In genomic region chr21:44211978-44212377, GRCh38 we compare ENCODE assay signal across 8 cellular contexts. TPM values are rescaled to one million over a fixed set of nuclear protein-coding genes. Genes with fewer than 3 reads are reported as not detected.
"Had no signal": no experiment of that assay in that cellular context is flagged by ENCODE, and none has a peak within 500 bp of the region (broad histone marks: within the 10 kb centered on the region; RNA-seq: fewer than 3 reads in every experiment).

No MANE protein-coding gene starts in this region.

RNA-seq across cellular contexts. Expression of gene ICOSLG, which starts 28.8 kb away (rescaled TPM):
- total RNA-seq: SJCRH30 had no signal

RNA-seq across cellular contexts. Expression of gene DNMT3L, which starts 49.7 kb away (rescaled TPM):
- total RNA-seq: LHCN-M2, MCF 10A, NCI-H460, OCI-LY7, PC-9, Right ventricle myocardium inferior, SJCRH30, SK-MEL-5 had no signal
